Comparison of ENCODE assay signal across 1 cellular context in the genomic region with DNA sequence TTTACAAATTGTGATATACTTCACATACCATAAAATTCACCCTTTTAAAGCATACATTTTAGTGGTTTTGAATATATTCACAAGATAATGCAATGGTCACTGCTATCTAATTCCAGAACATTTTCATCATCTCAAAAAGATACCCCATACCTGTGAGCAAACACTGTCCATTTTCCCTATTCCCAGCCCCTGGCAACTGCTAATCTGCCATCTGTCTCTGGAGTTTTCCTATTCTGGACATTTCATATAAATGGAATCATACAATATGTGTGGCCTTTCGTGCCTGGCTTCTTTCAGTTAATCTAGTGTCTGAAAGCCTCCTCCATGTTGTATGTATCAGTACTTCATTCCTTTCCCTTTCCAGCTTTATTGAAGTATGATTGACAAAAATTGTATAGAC.
TF ChIP-seq lines count a peak whose summit lies in the region.

No MANE protein-coding gene starts in this region.

TF ChIP-seq in HepG2, 621 proteins besides CTCF, POLR2A, EP300 and RAD21:
- TF ChIP-seq ZFP82 (CRISPR knock-in tag; IDR thresholded peaks at IDR 0.05; ENCODE audit: borderline replicate concordance) (no peak), GATAD2A (CRISPR knock-in tag; IDR thresholded peaks at IDR 0.05) (no peak; the same call in 1 of the 2 replicates), ZSCAN21 (CRISPR knock-in tag; IDR thresholded peaks at IDR 0.05; ENCODE audit: borderline replicate concordance) (0 out of 2 replicates have a peak, but pooled peaks have one; percentile 3), SIN3A (IDR thresholded peaks at IDR 0.05; ENCODE audit: borderline replicate concordance, low read depth, low read length) (no peak)
